ENCODE assay signal across 8 cellular contexts in the genomic region with DNA sequence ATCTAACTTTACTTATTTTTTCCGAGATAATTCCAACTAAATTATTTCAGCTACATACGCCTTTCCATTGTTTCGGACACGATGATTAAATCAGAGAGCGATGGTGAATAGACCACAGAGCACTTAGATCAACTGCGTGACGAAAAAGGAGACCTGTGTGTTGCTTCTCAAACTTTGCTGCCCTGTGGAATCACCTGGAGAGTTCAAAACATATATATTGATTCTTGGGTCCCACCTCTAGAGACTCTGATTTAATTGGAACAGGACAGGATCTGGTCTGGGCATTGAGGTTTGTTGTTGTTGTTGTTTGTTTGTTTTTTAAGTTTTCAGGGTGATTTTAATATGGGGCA. TPM values are rescaled to one million over a fixed set of nuclear protein-coding genes. Genes with fewer than 3 reads are reported as not detected.
DNase-seq lines count a peak whose midpoint lies in the region; ATAC-seq and TF ChIP-seq lines count a peak whose summit lies in the region.

No MANE protein-coding gene starts in this region.

- H3K27ac Mint-ChIP-seq in activated CD4-positive, alpha-beta T cell treated with anti-CD3 and anti-CD28 coated beads, Interleukin-2, amount 10 ng/mL, durations not matched to agents 24 days and 14 days, result no peak overlapping the region
- no peak overlapping the region for H3K27ac Mint-ChIP-seq in endothelial cell (ENCODE audit: unreplicated experiment)
- no peak overlapping the region for H3K27ac Mint-ChIP-seq in stimulated activated memory B cell treated with anti-CD40 and anti-IgM and Interleukin-4, amounts not matched to agents 10 μg/mL and 1 μg/mL and 100 μg/mL, for 72 hours

- no peaks in the 10 kb centered on the region for H4K20me1 ChIP-seq in MM.1S (ENCODE audit: insufficient read depth, low read length)

- no peaks in the 10 kb centered on the region for H3K9me3 ChIP-seq in MM.1S (replicated peaks; ENCODE audit: insufficient read depth, low read length)

- no peaks in the 10 kb centered on the region for H3K27me3 ChIP-seq in MM.1S (replicated peaks; ENCODE audit: insufficient read depth, low read length)

- H3K9me3 Mint-ChIP-seq in activated CD4-positive, alpha-beta T cell treated with anti-CD3 and anti-CD28 coated beads, Interleukin-2, amount 10 ng/mL, durations not matched to agents 24 days and 14 days, result no peaks in the 10 kb centered on the region
- no peaks in the 10 kb centered on the region for H3K9me3 Mint-ChIP-seq in endothelial cell (ENCODE audit: unreplicated experiment)
- no peaks in the 10 kb centered on the region for H3K9me3 Mint-ChIP-seq in stimulated activated memory B cell treated with anti-CD40 and anti-IgM and Interleukin-4, amounts not matched to agents 10 μg/mL and 1 μg/mL and 100 μg/mL, for 72 hours

- no peaks in the 10 kb centered on the region for H3K79me2 ChIP-seq in MM.1S (ENCODE audit: low read length)

- H3K4me1 Mint-ChIP-seq in activated CD4-positive, alpha-beta T cell treated with anti-CD3 and anti-CD28 coated beads, Interleukin-2, amount 10 ng/mL, durations not matched to agents 24 days and 14 days, result peaks cover 9% of the 10 kb centered on the region
- peaks cover 25% of the 10 kb centered on the region for H3K4me1 Mint-ChIP-seq in endothelial cell (ENCODE audit: unreplicated experiment)
- peaks cover 17% of the 10 kb centered on the region for H3K4me1 Mint-ChIP-seq in stimulated activated memory B cell treated with anti-CD40 and anti-IgM and Interleukin-4, amounts not matched to agents 10 μg/mL and 1 μg/mL and 100 μg/mL, for 72 hours

- intact Hi-C loops in activated CD4-positive, alpha-beta T cell treated with anti-CD3 and anti-CD28 coated beads, Interleukin-2, amount 10 ng/mL, durations not matched to agents 24 days and 14 days (cut with micrococcal nuclease), result loop anchor here (1.0 to 5.0 kb wide), 2 partner anchors 263 to 461 kb away; no protein-coding TSS in a partner anchor

- 0 out of 2 replicates have a peak overlapping the region, but pooled peaks have one; percentile 28 for H2AFZ ChIP-seq in MM.1S (ENCODE audit: low read length)

- H3K36me3 Mint-ChIP-seq in activated CD4-positive, alpha-beta T cell treated with anti-CD3 and anti-CD28 coated beads, Interleukin-2, amount 10 ng/mL, durations not matched to agents 24 days and 14 days (ENCODE audit: low read depth), result no peaks in the 10 kb centered on the region
- H3K36me3 Mint-ChIP-seq in endothelial cell (ENCODE audit: low read depth, unreplicated experiment), result peaks cover 6% of the 10 kb centered on the region
- no peaks in the 10 kb centered on the region for H3K36me3 Mint-ChIP-seq in stimulated activated memory B cell treated with anti-CD40 and anti-IgM and Interleukin-4, amounts not matched to agents 10 μg/mL and 1 μg/mL and 100 μg/mL, for 72 hours

- peak overlapping the region; percentile 33; the same call in 1 of the 2 replicates for H3K9ac ChIP-seq in MM.1S (ENCODE audit: low read length)

- TF ChIP-seq CTCF in MM.1S (IDR thresholded peaks at IDR 0.05; ENCODE audit: low read length) (no peak), endothelial cell (IDR thresholded peaks at IDR 0.05; ENCODE audit: unreplicated experiment) (no peak)

- H3K36me3 ChIP-seq in MM.1S (replicated peaks; ENCODE audit: insufficient read depth, low read length), result no peaks in the 10 kb centered on the region

- DNase-seq in activated CD4-positive, alpha-beta T cell treated with anti-CD3 and anti-CD28 coated beads, Interleukin-2, amount 10 ng/mL, durations not matched to agents 24 days and 14 days, result no peak
- DNase-seq in activated CD4-positive, alpha-beta T cell treated with anti-CD3 and anti-CD28 coated beads for 48 hours, result no peak
- DNase-seq in MM.1S (no peak), endothelial cell (ENCODE audit: low spot score) (no peak), SKM-1 treated with dmso at 0.1 percent for 144 hours (lab: John Stamatoyannopoulos, UW; ENCODE audit: unreplicated experiment) (no peak)

- H3K4me3 ChIP-seq in MM.1S (ENCODE audit: low read length), result no peak overlapping the region; the same call in 1 of the 2 replicates

- H3K4me3 Mint-ChIP-seq in activated CD4-positive, alpha-beta T cell treated with anti-CD3 and anti-CD28 coated beads, Interleukin-2, amount 10 ng/mL, durations not matched to agents 24 days and 14 days, result peak overlapping the region; percentile 64
- peak overlapping the region; percentile 89 for H3K4me3 Mint-ChIP-seq in endothelial cell (ENCODE audit: unreplicated experiment)
- peak overlapping the region; percentile 77 for H3K4me3 Mint-ChIP-seq in stimulated activated memory B cell treated with anti-CD40 and anti-IgM and Interleukin-4, amounts not matched to agents 10 μg/mL and 1 μg/mL and 100 μg/mL, for 72 hours

- peak overlapping the region; percentile 91; the same call in 1 of the 2 replicates for H3K4me2 ChIP-seq in MM.1S (ENCODE audit: low read depth, low read length)

- no peak overlapping the region for H3K27ac ChIP-seq in MM.1S (ENCODE audit: low read length)

- H3K9me2 ChIP-seq in MM.1S (replicated peaks; ENCODE audit: insufficient read depth, low read length), result no peaks in the 10 kb centered on the region

- H3K27me3 Mint-ChIP-seq in activated CD4-positive, alpha-beta T cell treated with anti-CD3 and anti-CD28 coated beads, Interleukin-2, amount 10 ng/mL, durations not matched to agents 24 days and 14 days, result peaks cover 55% of the 10 kb centered on the region
- H3K27me3 Mint-ChIP-seq in endothelial cell (ENCODE audit: unreplicated experiment), result no peaks in the 10 kb centered on the region
- peaks cover 48% of the 10 kb centered on the region for H3K27me3 Mint-ChIP-seq in stimulated activated memory B cell treated with anti-CD40 and anti-IgM and Interleukin-4, amounts not matched to agents 10 μg/mL and 1 μg/mL and 100 μg/mL, for 72 hours

- no peaks in the 10 kb centered on the region for H3K4me1 ChIP-seq in MM.1S (ENCODE audit: low read length)

- no peaks in the 10 kb centered on the region for H3F3A ChIP-seq in MM.1S (ENCODE audit: insufficient read depth, low read length)

- ATAC-seq in stimulated activated memory B cell treated with anti-CD40 and anti-IgM and Interleukin-4, amounts not matched to agents 10 μg/mL and 1 μg/mL and 100 μg/mL, for 72 hours, result no peak
- ATAC-seq in HG02763 (IDR thresholded peaks at IDR 0.05; ENCODE audit: unreplicated experiment), result no peak
- ATAC-seq in HG03571 (IDR thresholded peaks at IDR 0.05; ENCODE audit: unreplicated experiment), result no peak

RNA-seq across cellular contexts. Expression of gene TNFRSF21, which starts 0.4 kb away (rescaled TPM):
- 3.8 and 4.2 TPM in 2 replicates for total RNA-seq in activated CD4-positive, alpha-beta T cell treated with anti-CD3 and anti-CD28 coated beads, Interleukin-2, amount 10 ng/mL, durations not matched to agents 24 days and 14 days
- total RNA-seq in endothelial cell (ENCODE audit: unreplicated experiment), result 32.5 TPM
